10 cellular contexts compared by ENCODE assay signal in genomic region chr11:111067994-111068393, GRCh38.
"Had no signal": no experiment of that assay in that cellular context is flagged by ENCODE, and none has a peak within 500 bp of the region (broad histone marks: within the 10 kb centered on the region; RNA-seq: fewer than 3 reads in every experiment).

No MANE protein-coding gene starts in this region.

- H3K27ac ChIP-seq: GM23248, HL-60, KMS-11 had no signal

- FAIRE-seq: H54 had no signal

- H2AFZ ChIP-seq: GM23248 had no signal

- H3K9ac ChIP-seq: GM23248, KMS-11 had no signal

- H3K4me2 ChIP-seq: KMS-11 had no signal

- H3K4me3 ChIP-seq: GM23248 had no signal

- DNase-seq: GM23248, GOT3, H9, HCEC 1CT, HFFc6, IMR-90, KBM-7 had no signal
